8 cellular contexts compared by ENCODE assay signal in the genomic region with DNA sequence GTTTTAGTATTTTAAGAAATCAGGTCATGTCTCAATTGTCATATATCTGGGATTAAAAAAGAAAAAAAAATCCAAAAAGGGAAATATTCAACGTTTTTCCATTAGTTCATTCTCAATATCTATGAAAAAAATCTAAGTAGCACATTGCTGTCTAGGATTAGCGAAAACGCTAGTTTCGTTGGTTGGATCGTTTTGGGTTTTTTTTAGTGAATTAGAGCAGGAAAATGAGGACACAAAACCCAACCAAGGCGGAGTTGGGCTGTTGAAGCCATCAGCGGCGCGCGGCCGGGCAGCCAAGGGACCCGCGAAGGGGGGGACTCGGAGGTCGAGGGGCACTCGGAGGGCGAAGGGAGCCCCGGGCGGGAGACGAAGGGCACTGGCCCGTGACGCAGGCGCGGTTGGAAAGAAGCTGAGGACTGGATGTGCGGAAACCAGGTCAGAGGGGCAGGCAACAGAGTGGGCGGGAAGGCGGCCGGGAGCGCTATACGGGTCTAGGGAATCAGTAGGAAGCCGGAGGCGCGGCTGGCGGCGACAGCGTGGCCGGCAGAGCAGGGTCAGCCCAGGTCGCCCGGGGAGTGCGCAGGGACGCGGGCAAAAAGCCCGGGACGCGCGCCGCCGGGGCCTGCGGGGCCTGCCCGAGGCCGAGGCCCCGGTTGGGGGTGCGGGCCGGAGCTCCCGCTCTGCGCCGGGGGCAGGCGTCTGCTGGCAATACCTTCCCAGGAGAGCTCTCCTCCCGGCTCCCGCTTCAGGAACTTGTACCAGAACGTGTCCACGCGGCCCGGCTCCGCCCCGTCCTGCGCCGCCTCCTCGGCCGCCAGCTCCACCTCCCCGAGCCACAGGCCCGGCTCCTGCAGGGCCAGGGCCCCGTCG. TPM values are rescaled to one million over a fixed set of nuclear protein-coding genes. Genes with fewer than 3 reads are reported as not detected.
DNase-seq lines count a peak whose midpoint lies in the region; ATAC-seq, FAIRE-seq and TF ChIP-seq lines count a peak whose summit lies in the region.

No MANE protein-coding gene starts in this region.

- H3K9me1 ChIP-seq in endothelial cell of umbilical vein (replicated peaks; ENCODE audit: control insufficient read depth, extremely low read depth, insufficient read depth, low read length) = no peaks in the 10 kb centered on the region

- intact Hi-C loops in endothelial cell of umbilical vein (cut with micrococcal nuclease) = loop anchor here (1.0 to 10.0 kb wide), 7 partner anchors 29 to 810 kb away; a partner anchor contains a TSS

- ATAC-seq in GM21381 (IDR thresholded peaks at IDR 0.05; ENCODE audit: unreplicated experiment) = peak; percentile 67

- no peaks in the 10 kb centered on the region for H3K9me3 ChIP-seq in endothelial cell of umbilical vein (replicated peaks; ENCODE audit: control insufficient read depth, insufficient read depth, low read length)

- peak overlapping the region; percentile 87 for H3K27ac ChIP-seq in endothelial cell of umbilical vein (ENCODE audit: insufficient read depth, low read depth, low read length)

- no peaks in the 10 kb centered on the region for H3K27me3 ChIP-seq in endothelial cell of umbilical vein (ENCODE audit: control insufficient read depth in 2 of 2, insufficient read depth in 2 of 2, low read length in 2 of 2)

- H3K4me1 ChIP-seq in endothelial cell of umbilical vein (ENCODE audit: control insufficient read depth, extremely low read depth, insufficient read depth, low read length) = peaks cover 18% of the 10 kb centered on the region

- peak overlapping the region; percentile 57 for H3K4me2 ChIP-seq in endothelial cell of umbilical vein (ENCODE audit: insufficient read depth, low read length)

- no peaks in the 10 kb centered on the region for H3K36me3 ChIP-seq in endothelial cell of umbilical vein (ENCODE audit: control insufficient read depth in 2 of 2, extremely low read depth in 1 of 2, insufficient read depth in 2 of 2, low read length in 2 of 2)

- POLR2A ChIA-PET in endothelial cell of umbilical vein (lab: Charles Lee) = interaction anchor here (0.5 to 2.2 kb wide), 4 partner anchors 72 to 1469 kb away, joined by 3 to 11 read pairs (median 6); a partner anchor contains a TSS

- H3K79me2 ChIP-seq in endothelial cell of umbilical vein (ENCODE audit: control insufficient read depth, insufficient read depth, low read length) = no peaks in the 10 kb centered on the region

- peak; percentile 68 for DNase-seq in COLO829 (ENCODE audit: low spot score)
- peak; percentile 89 for DNase-seq in HT1080 (ENCODE audit: low read depth)
- DNase-seq in NOMO-1 treated with DMSO at 0.1 percent for 48 hours (lab: John Stamatoyannopoulos, UW; ENCODE audit: unreplicated experiment) = peak; percentile 76
- DNase-seq in activated CD8-positive, alpha-beta memory T cell treated with anti-CD3 and anti-CD28 coated beads, Interleukin-2, amount 50 U/mL, for 4 hours = peak; percentile 79
- DNase-seq in endothelial cell of umbilical vein (ENCODE audit: low read depth, low spot score) = peak; percentile 89
- DNase-seq in middle frontal gyrus (ENCODE audit: extremely low spot score, low spot score) = peak; percentile 52
- DNase-seq in stimulated activated CD8-positive, alpha-beta memory T cell treated with anti-CD3 and anti-CD28 coated beads, Interleukin-2, amount 100 ng/mL, for 48 hours (ENCODE audit: low read depth in 2 of 2) = peak; percentile 59 to 66

- peak; percentile 91 for TF ChIP-seq POLR2A in endothelial cell of umbilical vein (IDR thresholded peaks at IDR 0.05; ENCODE audit: low read depth, low read length)

- H3K4me3 ChIP-seq in endothelial cell of umbilical vein (replicated peaks in 1 of 3; ENCODE audit: insufficient read depth in 1 of 3, low read depth in 1 of 3, low read length in 3 of 3) = peak overlapping the region; percentile 51 to 60 (median 56)

- TF ChIP-seq CTCF in endothelial cell of umbilical vein (IDR thresholded peaks at IDR 0.05; ENCODE audit: extremely low read depth in 1 of 2, insufficient read depth in 1 of 2, low read depth in 1 of 2, low read length in 2 of 2) = no peak

- dilution Hi-C loops in endothelial cell of umbilical vein (cut with MboI; ENCODE audit: extremely low pct_ligation_motif_present, low sequenced_read_pairs) = no loop called here

- BruUV-seq in endothelial cell of umbilical vein (replicated peaks; lab: Mats Ljungman, UMichigan) = TSS peak; percentile 56

- CTCF ChIA-PET in endothelial cell of umbilical vein (lab: Charles Lee) = interaction anchor here (0.9 to 2.5 kb wide), 10 partner anchors 10 to 194 kb away, joined by 3 to 9 read pairs (median 4); a partner anchor contains a TSS

- H2AFZ ChIP-seq in endothelial cell of umbilical vein (ENCODE audit: low read depth, low read length) = peak overlapping the region; percentile 63

- peak; percentile 79 for FAIRE-seq in endothelial cell of umbilical vein (lab: Jason Lieb, UNC)

- peak overlapping the region; percentile 97 for H3K9ac ChIP-seq in endothelial cell of umbilical vein (replicated peaks; ENCODE audit: extremely low read depth, insufficient read depth, low read length)

- H4K20me1 ChIP-seq in endothelial cell of umbilical vein (replicated peaks; ENCODE audit: control insufficient read depth, extremely low read depth, insufficient read depth, low read length) = no peaks in the 10 kb centered on the region

TF ChIP-seq in endothelial cell of umbilical vein, 7 proteins besides CTCF, POLR2A, EP300 and RAD21:
- no peak for TF ChIP-seq MYC (IDR thresholded peaks at IDR 0.05; ENCODE audit: low read depth, low read length)
- TF ChIP-seq, protein P1, sequence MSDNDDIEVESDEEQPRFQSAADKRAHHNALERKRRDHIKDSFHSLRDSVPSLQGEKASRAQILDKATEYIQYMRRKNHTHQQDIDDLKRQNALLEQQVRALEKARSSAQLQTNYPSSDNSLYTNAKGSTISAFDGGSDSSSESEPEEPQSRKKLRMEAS (IDR thresholded peaks at IDR 0.05; ENCODE audit: insufficient read depth, insufficient read length) = peak; percentile 26

RNA-seq across cellular contexts. Expression of a gene that starts 0.6 kb away (rescaled TPM):
- total RNA-seq in HT1080 (2014; rRNA removed; shearing (Covaris generic)) = 8.1 and 9.8 TPM in 2 replicates
- polyA plus RNA-seq in HT1080 (2015; cell fraction: cytosol; rRNA removed) = 4.3 and 4.5 TPM in 2 replicates
- polyA plus RNA-seq in HT1080 (2015; cell fraction: nucleus; rRNA removed) = 1.3 and 2.8 TPM in 2 replicates
- 4.8 and 5.5 TPM in 2 replicates for total RNA-seq in endothelial cell of umbilical vein
- 2.6 and 3.1 TPM in 2 replicates for polyA plus RNA-seq in endothelial cell of umbilical vein
- 3.4 and 4.0 TPM in 2 replicates for polyA plus RNA-seq in endothelial cell of umbilical vein (2011; cell fraction: cytosol; rRNA removed)
- 8.0 and 9.0 TPM in 2 replicates for polyA plus RNA-seq in endothelial cell of umbilical vein (2011; cell fraction: nucleus; rRNA removed)
- 2.9 and 3.4 TPM in 2 replicates for polyA plus RNA-seq in endothelial cell of umbilical vein (2012)
- polyA minus RNA-seq in endothelial cell of umbilical vein = 6.7 and 12.6 TPM in 2 replicates
- 4.6 TPM for polyA minus RNA-seq in endothelial cell of umbilical vein (2011; cell fraction: cytosol; rRNA and poly(A)+ RNA removed)
- 13.5 and 17.8 TPM in 2 replicates for polyA minus RNA-seq in endothelial cell of umbilical vein (2011; cell fraction: nucleus; rRNA and poly(A)+ RNA removed)

Comparison
In these comparisons a context has a peak if more than half of its experiments do, and no peak if none do; other contexts are left out.
1. Peak in every context shown above with its lines: DNase-seq, ATAC-seq, H3K4me3 ChIP-seq and H3K27ac ChIP-seq.